In genomic region chr7:17054206-17054605, GRCh38 we compare ENCODE assay signal across 22 cellular contexts.
"Had no signal": no experiment of that assay in that cellular context is flagged by ENCODE, and none has a peak within 500 bp of the region (broad histone marks: within the 10 kb centered on the region; RNA-seq: fewer than 3 reads in every experiment).

No MANE protein-coding gene starts in this region.

- H3K27ac Mint-ChIP-seq: immature natural killer cell; naive B cell; nephron; progenitor cell of endocrine pancreas; stimulated activated memory B cell treated with anti-CD40 and anti-IgM and Interleukin-4, amounts not matched to agents 10 μg/mL and 1 μg/mL and 100 μg/mL, for 72 hours; stimulated activated naive CD8-positive, alpha-beta T cell treated with anti-CD3 and anti-CD28 coated beads, Interleukin-15, Interleukin-2, amounts not matched to agents 100 ng/mL and 50 ng/mL, for 24 hours had no signal

- H3K27ac ChIP-seq: dorsolateral prefrontal cortex, esophagus squamous epithelium, pancreas, tibial nerve, upper lobe of right lung had no signal

- H3K9me3 Mint-ChIP-seq: immature natural killer cell; stimulated activated memory B cell treated with anti-CD40 and anti-IgM and Interleukin-4, amounts not matched to agents 10 μg/mL and 1 μg/mL and 100 μg/mL, for 72 hours; stimulated activated naive CD8-positive, alpha-beta T cell treated with anti-CD3 and anti-CD28 coated beads, Interleukin-15, Interleukin-2, amounts not matched to agents 100 ng/mL and 50 ng/mL, for 24 hours had no signal

- H3K27me3 ChIP-seq: dorsolateral prefrontal cortex, esophagus squamous epithelium, pancreas, tibial nerve, upper lobe of right lung had no signal

- H3K27me3 Mint-ChIP-seq: naive B cell; progenitor cell of endocrine pancreas; stimulated activated memory B cell treated with anti-CD40 and anti-IgM and Interleukin-4, amounts not matched to agents 10 μg/mL and 1 μg/mL and 100 μg/mL, for 72 hours had no signal

- H3K4me3 ChIP-seq: dorsolateral prefrontal cortex, esophagus squamous epithelium, lung, pancreas, tibial nerve, upper lobe of right lung had no signal

- H3K9me3 ChIP-seq: esophagus squamous epithelium, pancreas, upper lobe of right lung had no signal

- H3K36me3 Mint-ChIP-seq: immature natural killer cell; naive B cell; stimulated activated memory B cell treated with anti-CD40 and anti-IgM and Interleukin-4, amounts not matched to agents 10 μg/mL and 1 μg/mL and 100 μg/mL, for 72 hours had no signal

- H3K36me3 ChIP-seq: esophagus squamous epithelium, pancreas, tibial nerve, upper lobe of right lung had no signal

- H3K4me3 Mint-ChIP-seq: immature natural killer cell; naive B cell; nephron; stimulated activated memory B cell treated with anti-CD40 and anti-IgM and Interleukin-4, amounts not matched to agents 10 μg/mL and 1 μg/mL and 100 μg/mL, for 72 hours; stimulated activated naive CD8-positive, alpha-beta T cell treated with anti-CD3 and anti-CD28 coated beads, Interleukin-15, Interleukin-2, amounts not matched to agents 100 ng/mL and 50 ng/mL, for 24 hours had no signal

- DNase-seq: cortex of kidney; dorsolateral prefrontal cortex; effector memory CD4-positive, alpha-beta T cell; esophagus squamous epithelium; foreskin fibroblast; immature natural killer cell; kidney; left colon; left ventricle myocardium superior; mesendoderm; naive B cell; occipital lobe; pancreas; right cardiac atrium; stimulated activated CD4-positive, alpha-beta T cell treated with anti-CD3 and anti-CD28 coated beads, Interleukin-4, amount 100 ng/mL, for 1 hour; upper lobe of right lung had no signal

- H3K4me1 ChIP-seq: pancreas, upper lobe of right lung had no signal

- H3K4me1 Mint-ChIP-seq: immature natural killer cell, nephron had no signal

- ATAC-seq: left colon; left ventricle myocardium superior; pancreas; right cardiac atrium; stimulated activated memory B cell treated with anti-CD40 and anti-IgM and Interleukin-4, amounts not matched to agents 10 μg/mL and 1 μg/mL and 100 μg/mL, for 72 hours; upper lobe of right lung had no signal
